ENCODE assay signal across 9 cellular contexts in genomic region chr19:46471778-46472543, GRCh38. TPM values are rescaled to one million over a fixed set of nuclear protein-coding genes. Genes with fewer than 3 reads are reported as not detected.
DNase-seq lines count a peak whose midpoint lies in the region; ATAC-seq and TF ChIP-seq lines count a peak whose summit lies in the region.
"Had no signal": no experiment of that assay in that cellular context is flagged by ENCODE, and none has a peak within 500 bp of the region (broad histone marks: within the 10 kb centered on the region; RNA-seq: fewer than 3 reads in every experiment).

No MANE protein-coding gene starts in this region.

- no peak for TF ChIP-seq CTCF in chondrocyte (IDR thresholded peaks at IDR 0.05)

- peaks cover 36% of the 10 kb centered on the region for H3K4me1 Mint-ChIP-seq in chondrocyte (ENCODE audit: low read depth)

- H2BK120ac ChIP-seq in mesendoderm (ENCODE audit: low read depth, low read length): no peak overlapping the region

- H3K4me3 Mint-ChIP-seq in chondrocyte (ENCODE audit: unreplicated experiment): peak overlapping the region; percentile 58

- no peak overlapping the region for H3K23ac ChIP-seq in mesendoderm (ENCODE audit: low read length)

- no peak overlapping the region for H3K4ac ChIP-seq in mesendoderm (ENCODE audit: low read depth, low read length)

- H3K4me3 ChIP-seq in NT2/D1 (ENCODE audit: insufficient read length, low read depth) (peak overlapping the region; percentile 57), mesendoderm (ENCODE audit: low read length) (no peak overlapping the region), thymus (ENCODE audit: low read length) (peak overlapping the region; percentile 47)

- WGBS in mesendoderm (ENCODE audit: extremely low coverage, insufficient coverage, low lambda C conversion rate): no CpG with 5 or more reads among the region's 15 CpGs
- 43% methylated on average over 15 of the region's 15 CpGs for WGBS in thymus

- H3K9ac ChIP-seq in NT2/D1 (ENCODE audit: insufficient read length, low read depth) (no peak overlapping the region), mesendoderm (ENCODE audit: low read length) (no peak overlapping the region)
- H3K9ac ChIP-seq: KMS-11 had no signal

- H3K79me1 ChIP-seq in mesendoderm (ENCODE audit: low read length): no peaks in the 10 kb centered on the region

- H3K18ac ChIP-seq in mesendoderm (ENCODE audit: low read length): no peak overlapping the region

- no peaks in the 10 kb centered on the region for H3K79me2 ChIP-seq in mesendoderm (ENCODE audit: control insufficient read depth, insufficient read depth, low read length)

- H3K4me1 ChIP-seq in NT2/D1 (ENCODE audit: insufficient read depth, insufficient read length) (peaks cover 7% of the 10 kb centered on the region), mesendoderm (ENCODE audit: control insufficient read depth, low read depth, low read length) (peaks cover 2% of the 10 kb centered on the region), thymus (ENCODE audit: control insufficient read depth, insufficient read depth, low read length) (peaks cover 2% of the 10 kb centered on the region)

- H3K27me3 ChIP-seq in NT2/D1 (ENCODE audit: insufficient read depth, insufficient read length) (no peaks in the 10 kb centered on the region), mesendoderm (ENCODE audit: insufficient read depth, low read length, poor library complexity) (no peaks in the 10 kb centered on the region), thymus (ENCODE audit: control insufficient read depth, insufficient read depth) (peaks cover 4% of the 10 kb centered on the region)

- H3K27me3 Mint-ChIP-seq in chondrocyte (ENCODE audit: low read depth): no peaks in the 10 kb centered on the region

- H3K4me2 ChIP-seq in mesendoderm (ENCODE audit: low read length): peak overlapping the region; percentile 11
- H3K4me2 ChIP-seq: KMS-11 had no signal

- no peak overlapping the region for H3K56ac ChIP-seq in mesendoderm (ENCODE audit: low read length)

- H3K36me3 Mint-ChIP-seq in chondrocyte (ENCODE audit: low read depth): no peaks in the 10 kb centered on the region

- no peak overlapping the region for H2BK5ac ChIP-seq in mesendoderm (ENCODE audit: low read length)

- H2AK5ac ChIP-seq in mesendoderm (ENCODE audit: low read length): no peak overlapping the region

- H3K9me3 ChIP-seq in NT2/D1 (ENCODE audit: insufficient read depth, low read length) (no peaks in the 10 kb centered on the region), thymus (ENCODE audit: control insufficient read depth) (no peaks in the 10 kb centered on the region)

- H4K5ac ChIP-seq in mesendoderm (ENCODE audit: low read length): no peak overlapping the region

- H3K27ac ChIP-seq in mesendoderm (ENCODE audit: low read depth, low read length) (no peak overlapping the region), thymus (ENCODE audit: low read depth) (peak overlapping the region; percentile 25)
- H3K27ac ChIP-seq: KMS-11 had no signal

- H2BK15ac ChIP-seq in mesendoderm (replicated peaks; ENCODE audit: low read depth): no peak overlapping the region

- DNase-seq in NT2/D1 (ENCODE audit: low read depth, low spot score): no peak
- peak; percentile 1 for DNase-seq in chondrocyte (ENCODE audit: low spot score)
- no peak for DNase-seq in mesendoderm
- no peak for DNase-seq in NCI-H2107 treated with DMSO at 0.1 percent for 48 hours (lab: John Stamatoyannopoulos, UW; ENCODE audit: unreplicated experiment)
- DNase-seq in stimulated activated CD4-positive, alpha-beta T cell treated with anti-CD3 and anti-CD28 coated beads, Interleukin-15, amount 100 ng/mL, for 24 hours: no peak

- ATAC-seq in GM21737 (IDR thresholded peaks at IDR 0.05; ENCODE audit: unreplicated experiment): no peak
- ATAC-seq in HG02840 (IDR thresholded peaks at IDR 0.05; ENCODE audit: low FRiP score, unreplicated experiment): no peak

- H3K27ac Mint-ChIP-seq in chondrocyte (ENCODE audit: unreplicated experiment): no peak overlapping the region

- no peak overlapping the region for H4K8ac ChIP-seq in mesendoderm (ENCODE audit: low read depth, low read length)

- no peaks in the 10 kb centered on the region for H3K9me3 Mint-ChIP-seq in chondrocyte (ENCODE audit: low read depth)

- H3K36me3 ChIP-seq in NT2/D1 (ENCODE audit: insufficient read depth, insufficient read length, low read length): peaks cover 25% of the 10 kb centered on the region
- H3K36me3 ChIP-seq in mesendoderm (ENCODE audit: control insufficient read depth, insufficient read depth, low read length): no peaks in the 10 kb centered on the region
- no peaks in the 10 kb centered on the region for H3K36me3 ChIP-seq in thymus (ENCODE audit: control insufficient read depth, insufficient read depth)

RNA-seq across cellular contexts. Expression of gene PNMA8A, which starts 0.6 kb away (rescaled TPM):
- 10.1 to 16.1 TPM (median 10.1 TPM) in 3 replicates for total RNA-seq in chondrocyte
- polyA plus RNA-seq in mesendoderm (2013, experiment 1 of 2): 12.5 TPM
- polyA plus RNA-seq in mesendoderm (2013, experiment 2 of 2): 13.0 TPM
- polyA plus RNA-seq in thymus: 9.7 TPM

RNA-seq across cellular contexts. Expression of gene PNMA8B, which starts 23.7 kb away (rescaled TPM):
- total RNA-seq in chondrocyte: 2.2 to 5.5 TPM (median 2.5 TPM) in 3 replicates
- 0.10 TPM for polyA plus RNA-seq in mesendoderm (2013, experiment 1 of 2)
- 0.15 TPM for polyA plus RNA-seq in mesendoderm (2013, experiment 2 of 2)
- polyA plus RNA-seq in thymus: 4.4 TPM

RNA-seq across cellular contexts. Expression of gene PNMA8C, which starts 43.2 kb away (rescaled TPM):
- total RNA-seq in chondrocyte: 0.10 to 0.27 TPM (median 0.20 TPM) in 3 replicates
- 0.08 TPM for polyA plus RNA-seq in mesendoderm (2013, experiment 1 of 2)
- 0.10 TPM for polyA plus RNA-seq in mesendoderm (2013, experiment 2 of 2)
- polyA plus RNA-seq in thymus: 0.07 TPM

RNA-seq across cellular contexts. Expression of gene CCDC8, which starts 58.6 kb away (rescaled TPM):
- 39.3 to 53.2 TPM (median 39.5 TPM) in 3 replicates for total RNA-seq in chondrocyte
- 11.5 TPM for polyA plus RNA-seq in mesendoderm (2013, experiment 1 of 2)
- 12.1 TPM for polyA plus RNA-seq in mesendoderm (2013, experiment 2 of 2)
- polyA plus RNA-seq in thymus: 8.6 TPM
